ENCODE assay signal across 8 cellular contexts in the genomic region with DNA sequence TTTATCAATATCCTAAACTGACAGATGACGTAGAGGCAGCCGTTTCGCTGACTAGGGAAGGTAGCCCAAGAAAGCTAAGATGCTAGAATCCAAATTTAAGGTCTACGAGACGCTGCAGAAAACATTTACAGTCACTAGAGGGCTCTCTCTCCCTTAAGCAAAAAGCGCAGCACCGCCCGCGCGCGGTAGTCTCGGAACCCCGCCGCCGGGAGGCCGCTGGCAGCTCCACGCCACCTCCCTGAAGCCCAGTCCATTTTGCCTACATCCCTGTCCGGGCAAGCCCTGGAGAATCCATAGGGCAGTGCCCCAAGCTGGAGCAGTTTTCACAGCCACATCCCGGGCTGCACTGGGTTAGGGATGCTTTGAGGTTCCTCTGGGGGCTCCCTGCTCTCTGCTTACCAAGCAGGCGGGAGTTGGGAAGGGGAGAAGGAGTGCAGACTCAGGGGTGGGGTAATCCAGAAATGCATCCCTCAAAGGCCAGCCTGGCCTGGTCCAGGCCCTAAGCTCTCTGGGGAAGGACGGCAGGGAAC. TPM values are rescaled to one million over a fixed set of nuclear protein-coding genes. Genes with fewer than 3 reads are reported as not detected.
DNase-seq lines count a peak whose midpoint lies in the region; ATAC-seq and TF ChIP-seq lines count a peak whose summit lies in the region.

No MANE protein-coding gene starts in this region.

- peaks cover 0 to 37% of the 10 kb centered on the region in 2 donors for H3K4me1 ChIP-seq in right atrium auricular region

- peak; percentile 84 for TF ChIP-seq CTCF in GM12873 (IDR thresholded peaks at IDR 0.05; ENCODE audit: insufficient read depth, low read depth, low read length, missing control alignments)
- TF ChIP-seq CTCF in right atrium auricular region (IDR thresholded peaks at IDR 0.05): peak; percentile 64 to 85

- ATAC-seq in GM18517 (IDR thresholded peaks at IDR 0.05; ENCODE audit: unreplicated experiment) (no peak), HG02884 (IDR thresholded peaks at IDR 0.05; ENCODE audit: unreplicated experiment) (no peak)

- peaks cover 39 to 42% of the 10 kb centered on the region in 2 donors for H3K27me3 ChIP-seq in right atrium auricular region

- peak; percentile 85 for DNase-seq in NCI-H146 (lab: John Stamatoyannopoulos, UW)
- DNase-seq in SW480 (ENCODE audit: low spot score): peak; percentile 87
- DNase-seq in amniotic stem cell (lab: John Stamatoyannopoulos, UW): peak; percentile 66
- DNase-seq in right atrium auricular region (ENCODE audit: low spot score): no peak
- DNase-seq in putamen (ENCODE audit: low spot score): peak; percentile 87

- H3K4me3 ChIP-seq in right atrium auricular region: no peak overlapping the region

- no peaks in the 10 kb centered on the region for H3K9me3 ChIP-seq in right atrium auricular region

- no peak overlapping the region for H3K27ac ChIP-seq in right atrium auricular region

- H3K36me3 ChIP-seq in right atrium auricular region: no peaks in the 10 kb centered on the region

RNA-seq across cellular contexts. Expression of gene DPYSL5, which starts 1.5 kb away (rescaled TPM):
- total RNA-seq in right atrium auricular region: under 1 TPM in 1 of 2 donors, not detected in 1; 0.12 TPM
